1 cellular context compared by ENCODE assay signal in genomic region chr5:143037708-143038107, GRCh38.
TF ChIP-seq lines count a peak whose summit lies in the region.

No MANE protein-coding gene starts in this region.

TF ChIP-seq in GM23338, 12 proteins besides CTCF, POLR2A, EP300 and RAD21 (continued from another document):
- TF ChIP-seq ZNF462 (CRISPR knock-in tag; IDR thresholded peaks at IDR 0.05): 0 out of 2 replicates have a peak, but pooled peaks have one; percentile 16
- TF ChIP-seq REST (IDR thresholded peaks at IDR 0.05; ENCODE audit: unreplicated experiment): no peak
